In the genomic region with DNA sequence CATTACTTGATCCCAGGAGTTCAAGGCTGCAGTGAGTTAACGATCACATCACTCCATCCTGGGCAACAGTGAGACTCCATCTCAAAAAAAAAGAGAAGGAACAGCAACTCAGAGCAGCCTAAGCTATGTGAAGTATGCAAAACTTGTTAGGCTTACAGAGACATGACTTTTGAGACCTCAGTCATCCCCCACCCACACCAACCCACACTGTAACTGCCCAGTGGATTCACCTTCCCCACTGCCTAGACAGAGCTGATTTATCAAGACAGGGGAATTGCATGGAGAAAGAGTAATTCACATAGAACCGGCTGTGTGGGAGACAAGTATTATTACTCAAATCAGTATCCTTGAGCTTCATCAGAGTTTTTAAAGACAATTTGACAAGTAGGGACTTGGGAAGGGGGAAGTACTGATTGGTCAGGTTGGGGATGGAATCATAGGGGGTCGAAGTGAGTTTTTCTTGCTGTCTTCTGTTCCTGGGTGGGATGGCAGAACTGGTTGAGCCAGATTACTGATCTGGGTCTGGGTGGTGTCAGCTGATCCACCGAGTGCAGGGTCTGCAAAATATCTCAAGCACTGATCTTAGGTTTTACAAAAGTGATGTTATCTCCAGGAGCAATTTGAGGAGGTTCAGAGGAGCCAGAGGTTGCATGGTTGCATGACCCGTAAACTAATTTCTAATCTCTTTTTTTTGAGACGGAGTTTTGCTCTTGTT, we compare ENCODE assay signal across 20 cellular contexts. TPM values are rescaled to one million over a fixed set of nuclear protein-coding genes. Genes with fewer than 3 reads are reported as not detected.
DNase-seq lines count a peak whose midpoint lies in the region; ATAC-seq and TF ChIP-seq lines count a peak whose summit lies in the region.
"Had no signal": no experiment of that assay in that cellular context is flagged by ENCODE, and none has a peak within 500 bp of the region (broad histone marks: within the 10 kb centered on the region; RNA-seq: fewer than 3 reads in every experiment).

No MANE protein-coding gene starts in this region.

- H3K36me3 ChIP-seq in parathyroid adenoma (ENCODE audit: control insufficient read depth, insufficient read depth, low read length), result no peaks in the 10 kb centered on the region
- H3K36me3 ChIP-seq in tibial nerve, result peaks cover 0 to 9% (median 0%) of the 10 kb centered on the region in 3 donors
- H3K36me3 ChIP-seq: heart right ventricle, Peyer's patch, thoracic aorta had no signal

- WGBS in tibial nerve, 2 donors, result 69 to 78% methylated on average over 6 of the region's 6 CpGs

- H3K27me3 ChIP-seq in parathyroid adenoma (ENCODE audit: control insufficient read depth, insufficient read depth, low read length), result no peaks in the 10 kb centered on the region
- H3K27me3 ChIP-seq in tibial nerve, result no peaks in the 10 kb centered on the region
- H3K27me3 ChIP-seq: heart right ventricle, Peyer's patch had no signal

- no peaks in the 10 kb centered on the region for H3K27me3 Mint-ChIP-seq in activated CD8-positive, alpha-beta T cell treated with anti-CD3 and anti-CD28 coated beads for 36 hours
- H3K27me3 Mint-ChIP-seq: activated CD4-positive, alpha-beta T cell treated with anti-CD3 and anti-CD28 coated beads, Interleukin-2, amount 10 ng/mL, durations not matched to agents 7 days and 5 days had no signal

- H3K4me1 ChIP-seq in parathyroid adenoma (peaks cover 6% of the 10 kb centered on the region), tibial nerve (peaks cover 0 to 8% (median 1%) of the 10 kb centered on the region in 4 donors)

- H3K4me1 Mint-ChIP-seq in activated CD8-positive, alpha-beta T cell treated with anti-CD3 and anti-CD28 coated beads for 36 hours (ENCODE audit: low read depth), result peaks cover 32% of the 10 kb centered on the region

- H3K9me3 Mint-ChIP-seq in activated CD8-positive, alpha-beta T cell treated with anti-CD3 and anti-CD28 coated beads for 36 hours, result no peaks in the 10 kb centered on the region
- H3K9me3 Mint-ChIP-seq: activated CD4-positive, alpha-beta T cell treated with anti-CD3 and anti-CD28 coated beads, Interleukin-2, amount 10 ng/mL, durations not matched to agents 7 days and 5 days had no signal

- H3K4me3 Mint-ChIP-seq in activated CD8-positive, alpha-beta T cell treated with anti-CD3 and anti-CD28 coated beads for 36 hours, result no peak overlapping the region
- H3K4me3 Mint-ChIP-seq: activated CD4-positive, alpha-beta T cell treated with anti-CD3 and anti-CD28 coated beads, Interleukin-2, amount 10 ng/mL, durations not matched to agents 7 days and 5 days had no signal

- no peak for TF ChIP-seq CTCF in GM13976 (IDR thresholded peaks at IDR 0.05; ENCODE audit: borderline replicate concordance, control extremely low read depth, extremely low read depth, insufficient read depth, missing control alignments)
- no peak for TF ChIP-seq CTCF in activated CD8-positive, alpha-beta T cell treated with anti-CD3 and anti-CD28 coated beads for 36 hours (IDR thresholded peaks at IDR 0.05)
- TF ChIP-seq CTCF in parathyroid adenoma (IDR thresholded peaks at IDR 0.05), result no peak
- no peak for TF ChIP-seq CTCF in tibial nerve (IDR thresholded peaks at IDR 0.05)

- intact Hi-C loops in activated CD8-positive, alpha-beta T cell treated with anti-CD3 and anti-CD28 coated beads for 36 hours (cut with micrococcal nuclease), result loop anchor here (10.0 kb wide), 1 partner anchor 107 kb away; no protein-coding TSS in a partner anchor

- no peak for TF ChIP-seq EP300 in tibial nerve (IDR thresholded peaks at IDR 0.05)

- peak; percentile 26 for DNase-seq in GM13976 (ENCODE audit: low spot score)
- DNase-seq in activated CD8-positive, alpha-beta T cell treated with anti-CD3 and anti-CD28 coated beads for 36 hours, result peak; percentile 33
- DNase-seq in glomerular visceral epithelial cell (ENCODE audit: extremely low spot score), result no peak
- DNase-seq in NCI-H146 treated with DMSO at 0.1 percent for 48 hours (lab: John Stamatoyannopoulos, UW; ENCODE audit: unreplicated experiment), result no peak
- DNase-seq in tibial nerve (ENCODE audit: low spot score in 2 of 2), result no peak
- DNase-seq: activated CD4-positive, alpha-beta T cell treated with anti-CD3 and anti-CD28 coated beads, Interleukin-2, amount 10 ng/mL, durations not matched to agents 7 days and 5 days; activated effector memory CD4-positive, alpha-beta T cell treated with anti-CD3 and anti-CD28 coated beads, Interleukin-2, amount 50 U/mL, for 16 hours; central memory CD4-positive, alpha-beta T cell; heart right ventricle; NCI-H1694; NCI-H524 treated with DMSO at 0.1 percent for 48 hours; Peyer's patch had no signal

- H3K36me3 Mint-ChIP-seq in activated CD8-positive, alpha-beta T cell treated with anti-CD3 and anti-CD28 coated beads for 36 hours (ENCODE audit: low read depth), result peaks cover 12% of the 10 kb centered on the region

- no peak for TF ChIP-seq POLR2A in tibial nerve (IDR thresholded peaks at IDR 0.05)

- in situ Hi-C loops in GM13976 (cut with MboI; ENCODE audit: low sequenced_read_pairs, unreplicated experiment), result no loop called here

- H2AFZ ChIP-seq in parathyroid adenoma, result peak overlapping the region; percentile 57

- no peaks in the 10 kb centered on the region for H3K79me2 ChIP-seq in parathyroid adenoma

- CTCF ChIA-PET in activated CD8-positive, alpha-beta T cell treated with anti-CD3 and anti-CD28 coated beads for 36 hours (lab: Charles Lee), result interaction anchor here (0.9 to 1.1 kb wide), 2 partner anchors 14 to 78 kb away, joined by 3 to 4 read pairs; no protein-coding TSS in a partner anchor

- H3K4me2 ChIP-seq in parathyroid adenoma (ENCODE audit: low read length), result no peak overlapping the region

- H3K9ac ChIP-seq in parathyroid adenoma, result no peak overlapping the region

- peak; percentile 83 for ATAC-seq in HG02588 (IDR thresholded peaks at IDR 0.05; ENCODE audit: unreplicated experiment)
- ATAC-seq in activated CD8-positive, alpha-beta T cell treated with anti-CD3 and anti-CD28 coated beads for 36 hours, result no peak
- ATAC-seq in GM21576 (IDR thresholded peaks at IDR 0.05; ENCODE audit: unreplicated experiment), result no peak
- ATAC-seq: HCT116, heart right ventricle, K562 had no signal

- H3K27ac Mint-ChIP-seq in activated CD8-positive, alpha-beta T cell treated with anti-CD3 and anti-CD28 coated beads for 36 hours, result peak overlapping the region; percentile 37
- H3K27ac Mint-ChIP-seq: activated CD4-positive, alpha-beta T cell treated with anti-CD3 and anti-CD28 coated beads, Interleukin-2, amount 10 ng/mL, durations not matched to agents 7 days and 5 days had no signal

- H3K9me3 ChIP-seq in parathyroid adenoma (ENCODE audit: control insufficient read depth, low read length), result no peaks in the 10 kb centered on the region
- H3K9me3 ChIP-seq in tibial nerve, result no peaks in the 10 kb centered on the region
- H3K9me3 ChIP-seq: heart right ventricle, Peyer's patch, thoracic aorta had no signal

- H3K4me3 ChIP-seq in parathyroid adenoma (ENCODE audit: low read depth, low read length) (no peak overlapping the region), tibial nerve (no peak overlapping the region)
- H3K4me3 ChIP-seq: heart right ventricle, K562, Peyer's patch, skin epidermis, thoracic aorta had no signal

- no peak overlapping the region for H3K27ac ChIP-seq in parathyroid adenoma
- peak overlapping the region in 1 of 4 donors; percentile 15 for H3K27ac ChIP-seq in tibial nerve
- H3K27ac ChIP-seq: epithelial cell of prostate, heart right ventricle, Peyer's patch, skin epidermis, thoracic aorta had no signal

- POLR2A ChIA-PET in activated CD8-positive, alpha-beta T cell treated with anti-CD3 and anti-CD28 coated beads for 36 hours (lab: Charles Lee), result interaction anchor here (0.6 to 0.8 kb wide), 2 partner anchors 176 to 230 kb away, joined by 3 read pairs; no protein-coding TSS in a partner anchor

RNA-seq across cellular contexts. Expression of gene WDR89, which starts 6.2 kb away (rescaled TPM):
- total RNA-seq in activated CD8-positive, alpha-beta T cell treated with anti-CD3 and anti-CD28 coated beads for 36 hours, result 10 to 100 TPM; 30.9 to 33.4 TPM
- 1 to 10 TPM; 5.9 to 9.4 (median 7.5) TPM for total RNA-seq in tibial nerve

Comparison
In these comparisons a context has a peak if more than half of its experiments do, and no peak if none do; other contexts are left out.
1. DNase-seq: peak in GM13976 (single experiment) and activated CD8-positive, alpha-beta T cell treated with anti-CD3 and anti-CD28 coated beads for 36 hours (single experiment); none in glomerular visceral epithelial cell (single experiment), NCI-H146 treated with DMSO at 0.1 percent for 48 hours (single experiment) and tibial nerve (0 of 2).